ENCODE assay signal across 34 cellular contexts in genomic region chr10:106132956-106133355, GRCh38.
"Had no signal": no experiment of that assay in that cellular context is flagged by ENCODE, and none has a peak within 500 bp of the region (broad histone marks: within the 10 kb centered on the region; RNA-seq: fewer than 3 reads in every experiment).

No MANE protein-coding gene starts in this region.

- H3K4me3 ChIP-seq: MG63 had no signal

- H3K36me3 ChIP-seq: MG63 had no signal

- H3K27me3 ChIP-seq: MG63 had no signal

- H3K9ac ChIP-seq: KMS-11 had no signal

- H3K4me2 ChIP-seq: KMS-11 had no signal

- DNase-seq: Karpas-422, Kasumi-1, KG1, MG63, MM.1S, MV-4-11, NCI-H1048, NCI-H1092, NCI-H1092 treated with DMSO at 0.1 percent for 48 hours, NCI-H1105, NCI-H1105 treated with DMSO at 0.1 percent for 48 hours, NCI-H1417, NCI-H1417 treated with DMSO at 0.1 percent for 48 hours, NCI-H1436, NCI-H1436 treated with DMSO at 0.1 percent for 48 hours, NCI-H146, NCI-H1694, NCI-H1694 treated with DMSO at 0.1 percent for 48 hours, NCI-H187, NCI-H187 treated with DMSO at 0.1 percent for 48 hours, NCI-H1930, NCI-H2029, NCI-H2029 treated with DMSO at 0.1 percent for 48 hours, NCI-H2081, NCI-H2081 treated with DMSO at 0.1 percent for 48 hours, NCI-H2107, NCI-H2171, NCI-H2171 treated with DMSO at 0.1 percent for 48 hours, NCI-H2227 treated with DMSO at 0.1 percent for 48 hours, NCI-H226, NCI-H345, NCI-H446, NCI-H446 treated with DMSO at 0.1 percent for 48 hours had no signal

- H3K9me3 ChIP-seq: MG63 had no signal

- H3K27ac ChIP-seq: KMS-11 had no signal
